In genomic region chr10:4622374-4622773, GRCh38 we compare ENCODE assay signal across 30 cellular contexts.
"Had no signal": no experiment of that assay in that cellular context is flagged by ENCODE, and none has a peak within 500 bp of the region (broad histone marks: within the 10 kb centered on the region; RNA-seq: fewer than 3 reads in every experiment).

No MANE protein-coding gene starts in this region.

- H3K27ac ChIP-seq: gastrocnemius medialis, neural progenitor cell, right lobe of liver, skin epidermis, uterus, VCaP had no signal

- H3K27ac Mint-ChIP-seq: activated CD4-positive, alpha-beta memory T cell treated with anti-CD3 and anti-CD28 coated beads for 36 hours; activated CD4-positive, alpha-beta T cell treated with anti-CD3 and anti-CD28 coated beads, Interleukin-2, amount 10 ng/mL, durations not matched to agents 24 days and 14 days; activated naive CD8-positive, alpha-beta T cell treated with anti-CD3 and anti-CD28 coated beads, Interleukin-2, amount 50 U/mL, for 24 hours; activated T-helper 1 cell treated with anti-CD3 and anti-CD28 coated beads, Interleukin-12 subunit alpha, Interleukin-12 subunit beta, Interleukin-2, Interleukin-4 antibody, amounts not matched to agents 30 ng/mL and 10 ng/mL and 1 ng/mL, durations not matched to agents 14 hours and 24 hours and 36 hours; mesothelial cell of epicardium; naive thymus-derived CD8-positive, alpha-beta T cell; neural progenitor cell; stimulated activated memory B cell treated with anti-CD40 and anti-IgM and Interleukin-4, amounts not matched to agents 10 μg/mL and 1 μg/mL and 100 μg/mL, for 72 hours; stimulated activated naive CD8-positive, alpha-beta T cell treated with anti-CD3 and anti-CD28 coated beads, Interleukin-15, amount 100 ng/mL, for 72 hours; type B pancreatic cell had no signal

- FAIRE-seq: keratinocyte had no signal

- DNase-seq: activated CD4-positive, alpha-beta memory T cell treated with anti-CD3 and anti-CD28 coated beads for 36 hours; activated CD4-positive, alpha-beta T cell treated with anti-CD3 and anti-CD28 coated beads, Interleukin-2, amount 10 ng/mL, durations not matched to agents 24 days and 14 days; activated CD8-positive, alpha-beta memory T cell treated with anti-CD3 and anti-CD28 coated beads, Interleukin-2, amount 50 U/mL, for 4 hours; activated gamma-delta T cell; activated naive CD4-positive, alpha-beta T cell treated with anti-CD3 and anti-CD28 coated beads, Interleukin-2, amount 50 U/mL, for 16 hours; activated naive CD8-positive, alpha-beta T cell treated with anti-CD3 and anti-CD28 coated beads, Interleukin-2, amount 50 U/mL, for 24 hours; activated T-cell treated with anti-CD3 and anti-CD28 coated beads, Interleukin-2, amount 50 U/mL, for 1 hour; dermis blood vessel endothelial cell; effector CD4-positive, alpha-beta T cell; gastrocnemius medialis; glutamatergic neuron; left cardiac atrium; left ventricle myocardium superior; naive thymus-derived CD8-positive, alpha-beta T cell; posterior cingulate gyrus; right lobe of liver; stimulated activated CD4-positive, alpha-beta T cell treated with anti-CD3 and anti-CD28 coated beads, Interleukin-1b, Interleukin-23, amount 100 ng/mL, for 48 hours; stimulated activated CD4-positive, alpha-beta T cell treated with anti-CD3 and anti-CD28 coated beads, Interleukin-4, amount 100 ng/mL, for 4 hours; stimulated activated CD8-positive, alpha-beta memory T cell treated with anti-CD3 and anti-CD28 coated beads, Interleukin-4, amount 100 ng/mL, for 48 hours; stimulated activated naive CD8-positive, alpha-beta T cell treated with anti-CD3 and anti-CD28 coated beads, Interleukin-15, amount 100 ng/mL, for 72 hours; substantia nigra; uterus had no signal

- H3K27me3 Mint-ChIP-seq: type B pancreatic cell had no signal

- H2AFZ ChIP-seq: neural progenitor cell had no signal

- H3K4me3 ChIP-seq: gastrocnemius medialis, neural progenitor cell, right lobe of liver, skin epidermis, uterus had no signal

- H3K9ac ChIP-seq: neural progenitor cell had no signal

- H3K4me2 ChIP-seq: neural progenitor cell had no signal

- H3K36me3 Mint-ChIP-seq: mesothelial cell of epicardium; neural progenitor cell; stimulated activated memory B cell treated with anti-CD40 and anti-IgM and Interleukin-4, amounts not matched to agents 10 μg/mL and 1 μg/mL and 100 μg/mL, for 72 hours; type B pancreatic cell had no signal

- H3K4me3 Mint-ChIP-seq: activated CD4-positive, alpha-beta memory T cell treated with anti-CD3 and anti-CD28 coated beads for 36 hours; activated CD4-positive, alpha-beta T cell treated with anti-CD3 and anti-CD28 coated beads, Interleukin-2, amount 10 ng/mL, durations not matched to agents 24 days and 14 days; activated naive CD8-positive, alpha-beta T cell treated with anti-CD3 and anti-CD28 coated beads, Interleukin-2, amount 50 U/mL, for 24 hours; activated T-helper 1 cell treated with anti-CD3 and anti-CD28 coated beads, Interleukin-12 subunit alpha, Interleukin-12 subunit beta, Interleukin-2, Interleukin-4 antibody, amounts not matched to agents 30 ng/mL and 10 ng/mL and 1 ng/mL, durations not matched to agents 14 hours and 24 hours and 36 hours; mesothelial cell of epicardium; naive thymus-derived CD8-positive, alpha-beta T cell; neural progenitor cell; stimulated activated memory B cell treated with anti-CD40 and anti-IgM and Interleukin-4, amounts not matched to agents 10 μg/mL and 1 μg/mL and 100 μg/mL, for 72 hours; stimulated activated naive CD8-positive, alpha-beta T cell treated with anti-CD3 and anti-CD28 coated beads, Interleukin-15, amount 100 ng/mL, for 72 hours; type B pancreatic cell had no signal

- H3K9me3 ChIP-seq: gastrocnemius medialis, right lobe of liver, uterus had no signal

- H3K4me1 ChIP-seq: gastrocnemius medialis, neural progenitor cell, right lobe of liver, uterus had no signal

- H3K4me1 Mint-ChIP-seq: activated CD4-positive, alpha-beta T cell treated with anti-CD3 and anti-CD28 coated beads, Interleukin-2, amount 10 ng/mL, durations not matched to agents 24 days and 14 days; mesothelial cell of epicardium; naive thymus-derived CD8-positive, alpha-beta T cell; stimulated activated memory B cell treated with anti-CD40 and anti-IgM and Interleukin-4, amounts not matched to agents 10 μg/mL and 1 μg/mL and 100 μg/mL, for 72 hours; stimulated activated naive CD8-positive, alpha-beta T cell treated with anti-CD3 and anti-CD28 coated beads, Interleukin-15, amount 100 ng/mL, for 72 hours had no signal

- H3K36me3 ChIP-seq: gastrocnemius medialis, neural progenitor cell, right lobe of liver, uterus had no signal

- H3K27me3 ChIP-seq: gastrocnemius medialis, neural progenitor cell, right lobe of liver, uterus had no signal
